1 cellular context compared by ENCODE assay signal in genomic region chr22:43341565-43341964, GRCh38.
TF ChIP-seq lines count a peak whose summit lies in the region.

No MANE protein-coding gene starts in this region.

TF ChIP-seq in WTC11, 78 proteins besides CTCF, POLR2A, EP300 and RAD21 (continued from another document):
- TF ChIP-seq, protein P1, sequence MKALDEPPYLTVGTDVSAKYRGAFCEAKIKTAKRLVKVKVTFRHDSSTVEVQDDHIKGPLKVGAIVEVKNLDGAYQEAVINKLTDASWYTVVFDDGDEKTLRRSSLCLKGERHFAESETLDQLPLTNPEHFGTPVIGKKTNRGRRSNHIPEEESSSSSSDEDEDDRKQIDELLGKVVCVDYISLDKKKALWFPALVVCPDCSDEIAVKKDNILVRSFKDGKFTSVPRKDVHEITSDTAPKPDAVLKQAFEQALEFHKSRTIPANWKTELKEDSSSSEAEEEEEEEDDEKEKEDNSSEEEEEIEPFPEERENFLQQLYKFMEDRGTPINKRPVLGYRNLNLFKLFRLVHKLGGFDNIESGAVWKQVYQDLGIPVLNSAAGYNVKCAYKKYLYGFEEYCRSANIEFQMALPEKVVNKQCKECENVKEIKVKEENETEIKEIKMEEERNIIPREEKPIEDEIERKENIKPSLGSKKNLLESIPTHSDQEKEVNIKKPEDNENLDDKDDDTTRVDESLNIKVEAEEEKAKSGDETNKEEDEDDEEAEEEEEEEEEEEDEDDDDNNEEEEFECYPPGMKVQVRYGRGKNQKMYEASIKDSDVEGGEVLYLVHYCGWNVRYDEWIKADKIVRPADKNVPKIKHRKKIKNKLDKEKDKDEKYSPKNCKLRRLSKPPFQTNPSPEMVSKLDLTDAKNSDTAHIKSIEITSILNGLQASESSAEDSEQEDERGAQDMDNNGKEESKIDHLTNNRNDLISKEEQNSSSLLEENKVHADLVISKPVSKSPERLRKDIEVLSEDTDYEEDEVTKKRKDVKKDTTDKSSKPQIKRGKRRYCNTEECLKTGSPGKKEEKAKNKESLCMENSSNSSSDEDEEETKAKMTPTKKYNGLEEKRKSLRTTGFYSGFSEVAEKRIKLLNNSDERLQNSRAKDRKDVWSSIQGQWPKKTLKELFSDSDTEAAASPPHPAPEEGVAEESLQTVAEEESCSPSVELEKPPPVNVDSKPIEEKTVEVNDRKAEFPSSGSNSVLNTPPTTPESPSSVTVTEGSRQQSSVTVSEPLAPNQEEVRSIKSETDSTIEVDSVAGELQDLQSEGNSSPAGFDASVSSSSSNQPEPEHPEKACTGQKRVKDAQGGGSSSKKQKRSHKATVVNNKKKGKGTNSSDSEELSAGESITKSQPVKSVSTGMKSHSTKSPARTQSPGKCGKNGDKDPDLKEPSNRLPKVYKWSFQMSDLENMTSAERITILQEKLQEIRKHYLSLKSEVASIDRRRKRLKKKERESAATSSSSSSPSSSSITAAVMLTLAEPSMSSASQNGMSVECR (CRISPR knock-in tag; IDR thresholded peaks at IDR 0.05; ENCODE audit: borderline replicate concordance): no peak
- TF ChIP-seq ZNF425 (CRISPR knock-in tag; conservative IDR thresholded peaks at IDR 0.05): no peak
- TF ChIP-seq, protein P2, sequence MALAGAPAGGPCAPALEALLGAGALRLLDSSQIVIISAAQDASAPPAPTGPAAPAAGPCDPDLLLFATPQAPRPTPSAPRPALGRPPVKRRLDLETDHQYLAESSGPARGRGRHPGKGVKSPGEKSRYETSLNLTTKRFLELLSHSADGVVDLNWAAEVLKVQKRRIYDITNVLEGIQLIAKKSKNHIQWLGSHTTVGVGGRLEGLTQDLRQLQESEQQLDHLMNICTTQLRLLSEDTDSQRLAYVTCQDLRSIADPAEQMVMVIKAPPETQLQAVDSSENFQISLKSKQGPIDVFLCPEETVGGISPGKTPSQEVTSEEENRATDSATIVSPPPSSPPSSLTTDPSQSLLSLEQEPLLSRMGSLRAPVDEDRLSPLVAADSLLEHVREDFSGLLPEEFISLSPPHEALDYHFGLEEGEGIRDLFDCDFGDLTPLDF (CRISPR knock-in tag; IDR thresholded peaks at IDR 0.05): no peak
- TF ChIP-seq CREM (CRISPR knock-in tag; IDR thresholded peaks at IDR 0.05): no peak
- no peak for TF ChIP-seq JUN (CRISPR knock-in tag; IDR thresholded peaks at IDR 0.05)
- TF ChIP-seq SOX15 (CRISPR knock-in tag; IDR thresholded peaks at IDR 0.05): no peak
- no peak for TF ChIP-seq TEAD4 (CRISPR knock-in tag; IDR thresholded peaks at IDR 0.05)
- TF ChIP-seq NFATC4 (CRISPR knock-in tag; IDR thresholded peaks at IDR 0.05): no peak
- TF ChIP-seq SP1 (CRISPR knock-in tag; conservative IDR thresholded peaks at IDR 0.05): no peak
